ENCODE assay signal across 18 cellular contexts in the genomic region with DNA sequence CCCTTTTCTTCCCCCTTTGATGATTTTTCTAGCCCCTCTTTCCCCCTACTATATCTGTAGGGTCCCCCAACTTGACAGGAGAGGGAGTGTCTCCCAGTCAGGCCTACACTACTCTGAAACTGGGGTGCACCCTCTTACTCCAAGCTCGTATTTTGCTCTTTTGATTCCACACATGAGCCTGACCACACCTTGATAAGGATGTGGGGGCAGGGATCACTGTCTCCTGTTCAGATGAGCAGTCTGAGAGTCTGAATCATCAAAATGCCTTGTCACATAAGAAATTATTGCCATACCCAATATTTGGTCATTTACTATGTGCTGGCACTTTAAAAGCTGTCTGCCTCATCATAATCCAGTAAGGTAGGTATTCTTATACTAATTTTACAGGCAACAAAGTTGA. TPM values are rescaled to one million over a fixed set of nuclear protein-coding genes. Genes with fewer than 3 reads are reported as not detected.
DNase-seq lines count a peak whose midpoint lies in the region; ATAC-seq, FAIRE-seq and TF ChIP-seq lines count a peak whose summit lies in the region.
"Had no signal": no experiment of that assay in that cellular context is flagged by ENCODE, and none has a peak within 500 bp of the region (broad histone marks: within the 10 kb centered on the region; RNA-seq: fewer than 3 reads in every experiment).

No MANE protein-coding gene starts in this region.

- POLR2A ChIA-PET in PC-9 (lab: Charles Lee; ENCODE audit: unreplicated experiment) (no interaction called here), K562 (lab: Yijun Ruan, JAX) (interaction anchor here (0.8 kb wide), 1 partner anchor 309 kb away, joined by 3 read pairs; no protein-coding TSS in a partner anchor)

- DNase-seq in PC-9: no peak
- peak in 1 of 4 experiments; percentile 45 for DNase-seq in K562 (ENCODE audit: extremely low read depth in 1 of 4, low spot score in 3 of 4)
- DNase-seq in glutamatergic neuron: no peak
- DNase-seq in HuH-7 (ENCODE audit: low spot score): no peak
- no peak for DNase-seq in NCI-H2029 treated with DMSO at 0.1 percent for 48 hours (lab: John Stamatoyannopoulos, UW)
- DNase-seq: CD8-positive, alpha-beta T cell; COR-L47; DND-41; GF-D8 had no signal

- H3K4me1 ChIP-seq in PC-9 (replicated peaks; ENCODE audit: insufficient read depth): peaks cover 51% of the 10 kb centered on the region
- H3K4me1 ChIP-seq in K562 (replicated peaks in 1 of 2; ENCODE audit: control insufficient read depth in 2 of 2, insufficient read depth in 2 of 2, low read length in 2 of 2): peaks cover 4 to 8% of the 10 kb centered on the region in 2 experiments; a peak in 4 of 5 replicates

- H3K27me3 Mint-ChIP-seq in glutamatergic neuron (ENCODE audit: unreplicated experiment): peaks cover 4% of the 10 kb centered on the region

- peak; percentile 75 for FAIRE-seq in K562 (lab: Jason Lieb, UNC)
- FAIRE-seq: GM18507 had no signal

- CTCF ChIA-PET in PC-9 (lab: Charles Lee) (no interaction called here), K562 (lab: Yijun Ruan, JAX; ENCODE audit: low intra/inter-chr PET ratio) (interaction anchor here (0.6 kb wide), 1 partner anchor 709 kb away, joined by 3 read pairs; no protein-coding TSS in a partner anchor)

- no peak for TF ChIP-seq CTCF in PC-9 (conservative IDR thresholded peaks at IDR 0.05)
- no peak for TF ChIP-seq CTCF in K562 (IDR thresholded peaks at IDR 0.05 in 2 of 3, conservative IDR thresholded peaks at IDR 0.05 in 1 of 3; ENCODE audit: insufficient read depth in 2 of 3, low read depth in 1 of 3, low read length in 3 of 3)
- no peak for TF ChIP-seq CTCF in glutamatergic neuron (IDR thresholded peaks at IDR 0.05; ENCODE audit: partially characterized antibody, unreplicated experiment)

- H3K9me1 ChIP-seq in K562 (ENCODE audit: control insufficient read depth, insufficient read depth, low read length): no peaks in the 10 kb centered on the region

- H3K36me3 ChIP-seq in PC-9 (ENCODE audit: low read depth) (no peaks in the 10 kb centered on the region), K562 (ENCODE audit: control insufficient read depth, insufficient read depth, low read length) (no peaks in the 10 kb centered on the region)

- H2AFZ ChIP-seq in PC-9 (no peak overlapping the region), K562 (ENCODE audit: low read depth, low read length) (no peak overlapping the region)
- H2AFZ ChIP-seq: GM23338 had no signal

- H3K9me3 Mint-ChIP-seq in glutamatergic neuron (ENCODE audit: unreplicated experiment): peaks cover 5% of the 10 kb centered on the region
- H3K9me3 Mint-ChIP-seq: CD8-positive, alpha-beta T cell; GM23338; IgD-negative memory B cell had no signal

- H3K4me3 ChIP-seq in PC-9 (no peak overlapping the region), K562 (no peak overlapping the region)
- H3K4me3 ChIP-seq: GM23338 had no signal

- no peaks in the 10 kb centered on the region for H3K36me3 Mint-ChIP-seq in glutamatergic neuron (ENCODE audit: unreplicated experiment)
- H3K36me3 Mint-ChIP-seq: CD14-positive monocyte; CD8-positive, alpha-beta T cell; IgD-negative memory B cell had no signal

- H3K79me2 ChIP-seq in PC-9 (ENCODE audit: low read depth) (no peaks in the 10 kb centered on the region), K562 (ENCODE audit: control insufficient read depth, insufficient read depth, low read length) (no peaks in the 10 kb centered on the region)

- intact Hi-C loops in PC-9 (cut with micrococcal nuclease; ENCODE audit: unreplicated experiment): no loop called here
- intact Hi-C loops in K562 (cut with micrococcal nuclease): no loop called here

- TF ChIP-seq RAD21 in K562 (CRISPR knock-in tag; conservative IDR thresholded peaks at IDR 0.05 in 1 of 2, IDR thresholded peaks at IDR 0.05 in 1 of 2): no peak

- TF ChIP-seq POLR2A in K562 (conservative IDR thresholded peaks at IDR 0.05): no peak

- 0% methylated on average over 1 of the region's 1 CpG for WGBS in K562 (ENCODE audit: insufficient coverage, low coverage, missing lambda C conversion rate)

- peak overlapping the region; percentile 78 for H3K4me3 Mint-ChIP-seq in glutamatergic neuron (ENCODE audit: unreplicated experiment)
- H3K4me3 Mint-ChIP-seq: CD14-positive monocyte; CD8-positive, alpha-beta T cell; GM23338; IgD-negative memory B cell had no signal

- no peak overlapping the region for H3K9ac ChIP-seq in K562 (ENCODE audit: insufficient read depth in 1 of 2, low read depth in 2 of 2, low read length in 2 of 2)

- no peak for TF ChIP-seq EP300 in K562 (IDR thresholded peaks at IDR 0.05; ENCODE audit: low read length)

- H3K4me2 ChIP-seq in PC-9: peak overlapping the region; percentile 18; the same call in 1 of the 2 replicates
- no peak overlapping the region for H3K4me2 ChIP-seq in K562 (ENCODE audit: insufficient read depth, low read length)
- H3K4me2 ChIP-seq: GM23338 had no signal

- peaks cover 31% of the 10 kb centered on the region for H3F3A ChIP-seq in PC-9 (ENCODE audit: insufficient read depth, low read depth)

- peaks cover 9% of the 10 kb centered on the region for H3K4me1 Mint-ChIP-seq in glutamatergic neuron (ENCODE audit: low read depth, unreplicated experiment)

- H4K20me1 ChIP-seq in PC-9 (ENCODE audit: insufficient read depth) (no peaks in the 10 kb centered on the region), K562 (replicated peaks; ENCODE audit: control insufficient read depth, insufficient read depth, low read length) (no peaks in the 10 kb centered on the region; the same call in 1 of the 2 replicates)

- BruUV-seq in PC-9 (replicated peaks; lab: Mats Ljungman, UMichigan): no TSS peak
- BruUV-seq in K562 (replicated peaks; lab: Mats Ljungman, UMichigan): no TSS peak

- H3K9me2 ChIP-seq in PC-9 (ENCODE audit: insufficient read depth): no peaks in the 10 kb centered on the region

- H3K27me3 ChIP-seq in PC-9 (ENCODE audit: insufficient read depth, low read depth) (no peaks in the 10 kb centered on the region), K562 (ENCODE audit: control insufficient read depth in 2 of 2, insufficient read depth in 2 of 2, low read length in 2 of 2) (peaks cover 12 to 30% of the 10 kb centered on the region in 2 experiments)

- H3K27ac ChIP-seq in PC-9: no peak overlapping the region
- no peak overlapping the region for H3K27ac ChIP-seq in K562 (ENCODE audit: extremely low read depth, low read depth, low read length)
- peak overlapping the region; percentile 54 for H3K27ac ChIP-seq in temporal lobe (ENCODE audit: low read depth, low read length)

- H3K9me3 ChIP-seq in PC-9 (ENCODE audit: insufficient read depth, low read depth) (no peaks in the 10 kb centered on the region), K562 (replicated peaks; ENCODE audit: control insufficient read depth, insufficient read depth, low read depth, low read length) (no peaks in the 10 kb centered on the region)

- in situ Hi-C loops in K562 (cut with MboI): no loop called here

- peak overlapping the region; percentile 24 for H3K27ac Mint-ChIP-seq in glutamatergic neuron (ENCODE audit: unreplicated experiment)
- H3K27ac Mint-ChIP-seq: CD8-positive, alpha-beta T cell; GM23338; IgD-negative memory B cell had no signal

- no peak for ATAC-seq in K562
- ATAC-seq in GM18498 (IDR thresholded peaks at IDR 0.05; ENCODE audit: unreplicated experiment): no peak
- ATAC-seq: CD8-positive, alpha-beta T cell had no signal

TF ChIP-seq in K562, 482 proteins besides CTCF, POLR2A, EP300 and RAD21 (continues in another document):
- no peak for TF ChIP-seq SREBF1 (IDR thresholded peaks at IDR 0.05; ENCODE audit: borderline replicate concordance, low read depth, low read length)
- no peak for TF ChIP-seq ILF3 (IDR thresholded peaks at IDR 0.05; ENCODE audit: borderline replicate concordance)

RNA-seq across cellular contexts. Expression of a gene that starts 15.9 kb away (rescaled TPM):
- total RNA-seq in PC-9 (2021) (0.17 TPM in 1 of 2 replicates, not detected in the other), K562 (2014; rRNA removed) (0.27 TPM in 1 of 2 replicates, not detected in the other), K562 (2014; rRNA removed; fragmentation: Illumina TruSeq; extraction: Trizol) (0.04 TPM in 1 of 2 replicates, not detected in the other), K562 (2015; rRNA removed; fragmentation: Illumina TruSeq; extraction: Trizol) (0.14 TPM in 1 of 2 replicates, not detected in the other), K562 (2021) (0.11 and 0.13 TPM in 2 replicates), glutamatergic neuron (ENCODE audit: unreplicated experiment) (not detected), temporal lobe (0.25 TPM)
- not detected in 2 replicates for total RNA-seq in K562 (2011; cell fraction: chromatin; rRNA removed; ENCODE audit: low replicate concordance)
- total RNA-seq in K562 (2011; cell fraction: nucleolus; rRNA removed): 0.17 TPM in 1 of 2 replicates, not detected in the other
- 0.29 TPM in 1 of 2 replicates, not detected in the other for total RNA-seq in K562 (2011; cell fraction: nucleoplasm; rRNA removed)
- polyA plus RNA-seq in K562 (2011; rRNA removed) (not detected in 2 replicates), K562 (2014; fragmentation: Illumina TruSeq; extraction: Trizol) (0.16 and 0.17 TPM in 2 replicates), K562 (2014; fragmentation: Nextera tagmentation; extraction: Ambion mirVana) (under 1 TPM in 1 of 2 experiments, not detected in 1; 0.08 TPM), K562 (2014; rRNA removed) (0.07 and 0.22 TPM in 2 replicates)
- polyA plus RNA-seq in K562 (2011; cell fraction: cytosol; rRNA removed): 0.06 and 0.07 TPM in 2 replicates
- polyA plus RNA-seq in K562 (2011; cell fraction: nucleus; rRNA removed): not detected in 2 replicates
- 0.22 and 2.4 TPM in 2 replicates for polyA plus RNA-seq in K562 (2012)
- not detected in 2 replicates for polyA minus RNA-seq in K562 (2011; rRNA and poly(A)+ RNA removed)
- polyA minus RNA-seq in K562 (2011; cell fraction: cytosol; rRNA and poly(A)+ RNA removed): not detected in 2 replicates
- polyA minus RNA-seq in K562 (2011; cell fraction: nucleus; rRNA and poly(A)+ RNA removed): not detected in 2 replicates
- total RNA-seq: GM23338, H7 had no signal
- polyA plus RNA-seq: BJ, GM23338 had no signal

RNA-seq across cellular contexts. Expression of a gene that starts 50.9 kb away (rescaled TPM):
- total RNA-seq in PC-9 (2021) (not detected in 2 replicates), K562 (2014; rRNA removed) (not detected in 2 replicates), K562 (2014; rRNA removed; fragmentation: Illumina TruSeq; extraction: Trizol) (not detected in 2 replicates), K562 (2015; rRNA removed; fragmentation: Illumina TruSeq; extraction: Trizol) (not detected in 2 replicates), K562 (2021) (not detected in 2 replicates), glutamatergic neuron (ENCODE audit: unreplicated experiment) (not detected), temporal lobe (0.25 TPM)
- total RNA-seq in K562 (2011; cell fraction: chromatin; rRNA removed; ENCODE audit: low replicate concordance): not detected in 2 replicates
- total RNA-seq in K562 (2011; cell fraction: nucleolus; rRNA removed): not detected in 2 replicates
- total RNA-seq in K562 (2011; cell fraction: nucleoplasm; rRNA removed): not detected in 2 replicates
- polyA plus RNA-seq in K562 (2011; rRNA removed) (not detected in 2 replicates), K562 (2014; fragmentation: Illumina TruSeq; extraction: Trizol) (not detected in 2 replicates), K562 (2014; fragmentation: Nextera tagmentation; extraction: Ambion mirVana) (not detected), K562 (2014; rRNA removed) (not detected in 2 replicates)
- not detected in 2 replicates for polyA plus RNA-seq in K562 (2011; cell fraction: cytosol; rRNA removed)
- not detected in 2 replicates for polyA plus RNA-seq in K562 (2011; cell fraction: nucleus; rRNA removed)
- not detected in 2 replicates for polyA plus RNA-seq in K562 (2012)
- not detected in 2 replicates for polyA minus RNA-seq in K562 (2011; rRNA and poly(A)+ RNA removed)
- not detected in 2 replicates for polyA minus RNA-seq in K562 (2011; cell fraction: cytosol; rRNA and poly(A)+ RNA removed)
- not detected in 2 replicates for polyA minus RNA-seq in K562 (2011; cell fraction: nucleus; rRNA and poly(A)+ RNA removed)
- total RNA-seq: A673; CD8-positive, alpha-beta T cell; GM23338; H7 had no signal
- polyA plus RNA-seq: BJ, CD14-positive monocyte, GM23338, IgD-negative memory B cell had no signal
